In genomic region chr9:133264235-133264764, GRCh38 we compare ENCODE assay signal across 22 cellular contexts. TPM values are rescaled to one million over a fixed set of nuclear protein-coding genes. Genes with fewer than 3 reads are reported as not detected.
DNase-seq lines count a peak whose midpoint lies in the region; ATAC-seq, FAIRE-seq and TF ChIP-seq lines count a peak whose summit lies in the region.
"Had no signal": no experiment of that assay in that cellular context is flagged by ENCODE, and none has a peak within 500 bp of the region (broad histone marks: within the 10 kb centered on the region; RNA-seq: fewer than 3 reads in every experiment).

No MANE protein-coding gene starts in this region.

- no peak overlapping the region for H3K4me3 ChIP-seq in HepG2 (replicated peaks in 1 of 3; ENCODE audit: insufficient read depth in 1 of 3, low read depth in 2 of 3, low read length in 3 of 3)
- no peak overlapping the region for H3K4me3 ChIP-seq in right lobe of liver
- no peak overlapping the region for H3K4me3 ChIP-seq in lower lobe of right lung
- H3K4me3 ChIP-seq in upper lobe of right lung: no peak overlapping the region
- H3K4me3 ChIP-seq: BLaER1, GM23248, HAP-1 had no signal

- in situ Hi-C loops in HepG2 (cut with HindIII; ENCODE audit: extremely low pct_ligation_motif_present, low pct_unique_long_range_greater_than_20kb): no loop called here

- TF ChIP-seq CTCF in HepG2 (CRISPR knock-in tag; IDR thresholded peaks at IDR 0.05): no peak
- no peak for TF ChIP-seq CTCF in right lobe of liver (IDR thresholded peaks at IDR 0.05)
- TF ChIP-seq CTCF in lower lobe of right lung (IDR thresholded peaks at IDR 0.05): no peak
- no peak for TF ChIP-seq CTCF in upper lobe of right lung (IDR thresholded peaks at IDR 0.05)

- H3K27me3 ChIP-seq in HepG2 (ENCODE audit: control insufficient read depth in 1 of 2, insufficient read depth in 2 of 2, low read length in 2 of 2) (0 out of 5 replicates have a peak, but pooled peaks cover 1 to 4% of the 10 kb centered on the region in 2 experiments), right lobe of liver (no peaks in the 10 kb centered on the region), lower lobe of right lung (ENCODE audit: low read depth) (peaks cover 4% of the 10 kb centered on the region), upper lobe of right lung (no peaks in the 10 kb centered on the region)
- H3K27me3 ChIP-seq: BLaER1 had no signal

- TF ChIP-seq EP300 in HepG2 (IDR thresholded peaks at IDR 0.05; ENCODE audit: low read depth in 2 of 2, low read length in 2 of 2) (no peak), HepG2 (CRISPR knock-in tag; IDR thresholded peaks at IDR 0.05; ENCODE audit: borderline replicate concordance) (no peak)

- intact Hi-C loops in HepG2 (cut with micrococcal nuclease; ENCODE audit: unreplicated experiment) (no loop called here), right lobe of liver (cut with DNase I) (no loop called here), lower lobe of right lung (cut with DNase I) (no loop called here), upper lobe of right lung (cut with DNase I) (no loop called here)

- no peak overlapping the region for H3K4me2 ChIP-seq in HepG2 (ENCODE audit: low read depth, low read length)
- H3K4me2 ChIP-seq: BLaER1 had no signal

- no peaks in the 10 kb centered on the region for H3K9me3 ChIP-seq in HepG2 (ENCODE audit: low read length)
- H3K9me3 ChIP-seq in right lobe of liver: no peaks in the 10 kb centered on the region
- H3K9me3 ChIP-seq in lower lobe of right lung: no peaks in the 10 kb centered on the region
- H3K9me3 ChIP-seq in upper lobe of right lung: no peaks in the 10 kb centered on the region
- H3K9me3 ChIP-seq: BLaER1 had no signal

- no peak overlapping the region for H3K9ac ChIP-seq in HepG2 (ENCODE audit: insufficient read depth, low read depth, low read length)
- H3K9ac ChIP-seq: BLaER1, GM23248 had no signal

- BruUV-seq in HepG2 (replicated peaks; lab: Mats Ljungman, UMichigan): no TSS peak

- no peak for FAIRE-seq in HepG2 (lab: Jason Lieb, UNC)
- FAIRE-seq: GM12891 had no signal

- POLR2A ChIA-PET in HepG2 (lab: Yijun Ruan, JAX): no interaction called here

- no peaks in the 10 kb centered on the region for H3K79me2 ChIP-seq in HepG2 (ENCODE audit: insufficient read depth, low read length)

- 59% methylated on average over 8 of the region's 8 CpGs for WGBS in HepG2 (ENCODE audit: low lambda C conversion rate)
- 70% methylated on average over 8 of the region's 8 CpGs for WGBS in right lobe of liver (ENCODE audit: insufficient coverage, low coverage, low lambda C conversion rate, missing lambda C conversion rate)

- TF ChIP-seq RAD21 in HepG2 (CRISPR knock-in tag; IDR thresholded peaks at IDR 0.05): no peak

- DNase-seq in HepG2 (ENCODE audit: low spot score) (no peak), right lobe of liver (no peak), lower lobe of right lung (no peak), upper lobe of right lung (no peak), GDM1 (lab: John Stamatoyannopoulos, UW) (no peak), middle frontal gyrus (ENCODE audit: extremely low spot score, low spot score) (no peak)
- DNase-seq: 8988T; CD4-positive, alpha-beta memory T cell; DMS153; DND-41; EL; GM23248 had no signal

- no peaks in the 10 kb centered on the region for H4K20me1 ChIP-seq in HepG2 (ENCODE audit: insufficient read depth, low read length)
- H4K20me1 ChIP-seq: BLaER1 had no signal

- CTCF ChIA-PET in HepG2 (lab: Yijun Ruan, JAX; ENCODE audit: low intra/inter-chr PET ratio, low total read pairs): no interaction called here

- no peak for ATAC-seq in HepG2
- no peak for ATAC-seq in right lobe of liver
- peak; percentile 30 to 70 for ATAC-seq in lower lobe of right lung
- peak; percentile 45 for ATAC-seq in upper lobe of right lung
- ATAC-seq in GM18873 (IDR thresholded peaks at IDR 0.05; ENCODE audit: low FRiP score, unreplicated experiment): no peak

- H3K4me1 ChIP-seq in HepG2 (ENCODE audit: insufficient read depth, low read length) (no peaks in the 10 kb centered on the region), right lobe of liver (no peaks in the 10 kb centered on the region), lower lobe of right lung (no peaks in the 10 kb centered on the region), upper lobe of right lung (no peaks in the 10 kb centered on the region)
- H3K4me1 ChIP-seq: BLaER1, HAP-1 had no signal

- no peaks in the 10 kb centered on the region for H3K36me3 ChIP-seq in HepG2 (replicated peaks in 1 of 2; ENCODE audit: control insufficient read depth in 1 of 2, insufficient read depth in 2 of 2, low read length in 2 of 2)
- H3K36me3 ChIP-seq in right lobe of liver: no peaks in the 10 kb centered on the region
- no peaks in the 10 kb centered on the region for H3K36me3 ChIP-seq in lower lobe of right lung
- no peaks in the 10 kb centered on the region for H3K36me3 ChIP-seq in upper lobe of right lung
- H3K36me3 ChIP-seq: BLaER1, HAP-1 had no signal

- no peak overlapping the region for H2AFZ ChIP-seq in HepG2 (ENCODE audit: low read length)
- H2AFZ ChIP-seq: GM23248 had no signal

- TF ChIP-seq POLR2A in HepG2 (IDR thresholded peaks at IDR 0.05; ENCODE audit: insufficient read depth in 1 of 2, low read depth in 2 of 2, low read length in 2 of 2): no peak
- TF ChIP-seq POLR2A in right lobe of liver (IDR thresholded peaks at IDR 0.05): no peak

- H3K27ac ChIP-seq in HepG2 (ENCODE audit: extremely low read length, insufficient read depth, low read length) (no peak overlapping the region), right lobe of liver (no peak overlapping the region), lower lobe of right lung (no peak overlapping the region), upper lobe of right lung (no peak overlapping the region)
- H3K27ac ChIP-seq: BLaER1, GM23248 had no signal

TF ChIP-seq in HepG2, 621 proteins besides CTCF, POLR2A, EP300 and RAD21 (continues in another document):
- no peak for TF ChIP-seq ZNF781 (CRISPR knock-in tag; IDR thresholded peaks at IDR 0.05; ENCODE audit: borderline replicate concordance, not compliant biosample characterization)

RNA-seq across cellular contexts. Expression of gene ABO, which starts 10.7 kb away (rescaled TPM):
- not detected in 2 replicates for total RNA-seq in HepG2 (2016; rRNA removed; fragmentation: Illumina TruSeq; extraction: Trizol)
- not detected in 2 replicates for total RNA-seq in HepG2 (2016; cell fraction: cytosol; rRNA removed; fragmentation: Illumina TruSeq; extraction: Trizol; ENCODE audit: low read depth)
- 0.11 TPM in 1 of 2 replicates, not detected in the other for total RNA-seq in HepG2 (2016; cell fraction: insoluble cytoplasmic fraction; rRNA removed; fragmentation: Illumina TruSeq; extraction: Trizol)
- total RNA-seq in HepG2 (2016; cell fraction: membrane; rRNA removed; fragmentation: Illumina TruSeq; extraction: Trizol): not detected in 2 replicates
- total RNA-seq in HepG2 (2016; cell fraction: nucleus; rRNA removed; fragmentation: Illumina TruSeq; extraction: Trizol): not detected in 2 replicates
- polyA plus RNA-seq in HepG2 (2011; rRNA removed): not detected in 2 replicates
- polyA plus RNA-seq in HepG2 (2011; cell fraction: cytosol; rRNA removed): not detected in 2 replicates
- not detected in 2 replicates for polyA plus RNA-seq in HepG2 (2011; cell fraction: nucleus; rRNA removed)
- not detected in 2 replicates for polyA plus RNA-seq in HepG2 (2012)
- polyA plus RNA-seq in HepG2 (2016; cell fraction: cytosol; fragmentation: Illumina TruSeq; extraction: Trizol; ENCODE audit: low read depth): not detected in 2 replicates
- polyA plus RNA-seq in HepG2 (2016; cell fraction: insoluble cytoplasmic fraction; fragmentation: Illumina TruSeq; extraction: Trizol; ENCODE audit: low read depth): 0.10 TPM in 2 replicates
- not detected in 2 replicates for polyA plus RNA-seq in HepG2 (2016; cell fraction: membrane; fragmentation: Illumina TruSeq; extraction: Trizol; ENCODE audit: low read depth)
- polyA plus RNA-seq in HepG2 (2016; cell fraction: nucleus; fragmentation: Illumina TruSeq; extraction: Trizol; ENCODE audit: insufficient read depth, low read depth): 0.18 and 0.21 TPM in 2 replicates
- 0.26 and 1.7 TPM in 2 replicates for polyA minus RNA-seq in HepG2 (2011; rRNA and poly(A)+ RNA removed; ENCODE audit: low replicate concordance)
- polyA minus RNA-seq in HepG2 (2011; cell fraction: cytosol; rRNA and poly(A)+ RNA removed): not detected in 2 replicates
- polyA minus RNA-seq in HepG2 (2011; cell fraction: nucleus; rRNA and poly(A)+ RNA removed): not detected in 2 replicates
- total RNA-seq in right lobe of liver: under 1 TPM in 2 of 6 experiments, not detected in 4; 0.06 to 0.29 TPM
- total RNA-seq in lower lobe of right lung: 25.0 TPM
- total RNA-seq in upper lobe of right lung: 16.8 TPM
- total RNA-seq: A673, G401, GM23248, H4 had no signal
- polyA plus RNA-seq: AG04450, GM23248 had no signal

RNA-seq across cellular contexts. Expression of gene OBP2B, which starts 55.2 kb away (rescaled TPM):
- total RNA-seq in HepG2 (2016; rRNA removed; fragmentation: Illumina TruSeq; extraction: Trizol) (not detected in 2 replicates), right lobe of liver (not detected), lower lobe of right lung (not detected), upper lobe of right lung (not detected)
- not detected in 2 replicates for total RNA-seq in HepG2 (2016; cell fraction: cytosol; rRNA removed; fragmentation: Illumina TruSeq; extraction: Trizol; ENCODE audit: low read depth)
- not detected in 2 replicates for total RNA-seq in HepG2 (2016; cell fraction: insoluble cytoplasmic fraction; rRNA removed; fragmentation: Illumina TruSeq; extraction: Trizol)
- not detected in 2 replicates for total RNA-seq in HepG2 (2016; cell fraction: membrane; rRNA removed; fragmentation: Illumina TruSeq; extraction: Trizol)
- total RNA-seq in HepG2 (2016; cell fraction: nucleus; rRNA removed; fragmentation: Illumina TruSeq; extraction: Trizol): not detected in 2 replicates
- not detected in 2 replicates for polyA plus RNA-seq in HepG2 (2011; rRNA removed)
- not detected in 2 replicates for polyA plus RNA-seq in HepG2 (2011; cell fraction: cytosol; rRNA removed)
- polyA plus RNA-seq in HepG2 (2011; cell fraction: nucleus; rRNA removed): not detected in 2 replicates
- polyA plus RNA-seq in HepG2 (2012): not detected in 2 replicates
- polyA plus RNA-seq in HepG2 (2016; cell fraction: cytosol; fragmentation: Illumina TruSeq; extraction: Trizol; ENCODE audit: low read depth): not detected in 2 replicates
- not detected in 2 replicates for polyA plus RNA-seq in HepG2 (2016; cell fraction: insoluble cytoplasmic fraction; fragmentation: Illumina TruSeq; extraction: Trizol; ENCODE audit: low read depth)
- not detected in 2 replicates for polyA plus RNA-seq in HepG2 (2016; cell fraction: membrane; fragmentation: Illumina TruSeq; extraction: Trizol; ENCODE audit: low read depth)
- polyA plus RNA-seq in HepG2 (2016; cell fraction: nucleus; fragmentation: Illumina TruSeq; extraction: Trizol; ENCODE audit: insufficient read depth, low read depth): not detected in 2 replicates
- not detected in 2 replicates for polyA minus RNA-seq in HepG2 (2011; rRNA and poly(A)+ RNA removed; ENCODE audit: low replicate concordance)
- not detected in 2 replicates for polyA minus RNA-seq in HepG2 (2011; cell fraction: cytosol; rRNA and poly(A)+ RNA removed)
- polyA minus RNA-seq in HepG2 (2011; cell fraction: nucleus; rRNA and poly(A)+ RNA removed): not detected in 2 replicates
- total RNA-seq: A673; CD4-positive, alpha-beta memory T cell; G401; GM23248; H4; HT-29 had no signal
- polyA plus RNA-seq: AG04450; CD14-positive monocyte; CD4-positive, alpha-beta memory T cell; GM23248 had no signal

Comparison
In these comparisons a context has a peak if more than half of its experiments do, and no peak if none do; other contexts are left out.
1. ATAC-seq: peak in lower lobe of right lung (2 of 2) and upper lobe of right lung (single experiment); none in HepG2 (single experiment), right lobe of liver (0 of 4) and GM18873 (single experiment).
2. RNA of gene ABO, which starts 10.7 kb away (total RNA-seq): 25.0 TPM in lower lobe of right lung (single experiment) and 16.8 TPM in upper lobe of right lung (single experiment); 0.06 to 0.29 TPM in right lobe of liver and 0.11 TPM in HepG2; every median in the first group is over 10 times any median in the second.